ENCODE assay signal across 25 cellular contexts in genomic region chr3:8552223-8552762, GRCh38. TPM values are rescaled to one million over a fixed set of nuclear protein-coding genes. Genes with fewer than 3 reads are reported as not detected.
DNase-seq lines count a peak whose midpoint lies in the region; ATAC-seq and TF ChIP-seq lines count a peak whose summit lies in the region.
"Had no signal": no experiment of that assay in that cellular context is flagged by ENCODE, and none has a peak within 500 bp of the region (broad histone marks: within the 10 kb centered on the region; RNA-seq: fewer than 3 reads in every experiment).

No MANE protein-coding gene starts in this region.

- H3K9me3 ChIP-seq in HEK293 (ENCODE audit: control insufficient read depth, insufficient read depth, low read depth, low read length) (no peaks in the 10 kb centered on the region), smooth muscle cell (replicated peaks; ENCODE audit: low read depth) (no peaks in the 10 kb centered on the region), upper lobe of right lung (no peaks in the 10 kb centered on the region)
- H3K9me3 ChIP-seq: HAP-1, Peyer's patch had no signal

- intact Hi-C loops in upper lobe of right lung (cut with DNase I) = no loop called here

- no peak overlapping the region for H3K4me3 ChIP-seq in HEK293 (ENCODE audit: low read depth, low read length)
- H3K4me3 ChIP-seq in coronary artery = no peak overlapping the region
- no peak overlapping the region for H3K4me3 ChIP-seq in smooth muscle cell
- no peak overlapping the region for H3K4me3 ChIP-seq in upper lobe of right lung
- no peak overlapping the region for H3K4me3 ChIP-seq in foreskin fibroblast (ENCODE audit: low read depth in 1 of 2, low read length in 2 of 2)
- H3K4me3 ChIP-seq: HAP-1, Peyer's patch, SK-N-MC had no signal

- peaks cover 51% of the 10 kb centered on the region for H3F3A ChIP-seq in smooth muscle cell (ENCODE audit: low read depth)

- 85% methylated on average over 5 of the region's 5 CpGs for WGBS in smooth muscle cell (ENCODE audit: low lambda C conversion rate)

- H3K27ac ChIP-seq in HEK293 (ENCODE audit: extremely low read depth, low read depth, low read length) (no peak overlapping the region), coronary artery (peak overlapping the region; percentile 61 to 88), smooth muscle cell (ENCODE audit: low read depth) (peak overlapping the region; percentile 63), upper lobe of right lung (peak overlapping the region; percentile 47), RWPE1 (no peak overlapping the region)
- H3K27ac ChIP-seq: 22Rv1, Peyer's patch, SK-N-MC had no signal

- POLR2A ChIA-PET in HEK293 (lab: Yijun Ruan, JAX) = no interaction called here
- POLR2A ChIA-PET in RWPE1 (lab: Yijun Ruan, JAX; ENCODE audit: low non-redundant PET) = no interaction called here

- CTCF ChIA-PET in HEK293 (lab: Yijun Ruan, JAX) (no interaction called here), RWPE1 (lab: Yijun Ruan, JAX) (no interaction called here)

- ATAC-seq in upper lobe of right lung (no peak), GM18520 (IDR thresholded peaks at IDR 0.05; ENCODE audit: unreplicated experiment) (no peak)

- H3K27me3 ChIP-seq in smooth muscle cell (ENCODE audit: low read depth) (no peaks in the 10 kb centered on the region), upper lobe of right lung (no peaks in the 10 kb centered on the region)
- H3K27me3 ChIP-seq: Peyer's patch had no signal

- TF ChIP-seq CTCF in HEK293 (tag by site-specific recombination; IDR thresholded peaks at IDR 0.05) (no peak), coronary artery (IDR thresholded peaks at IDR 0.05) (no peak), smooth muscle cell (IDR thresholded peaks at IDR 0.05; ENCODE audit: borderline replicate concordance, insufficient read depth, poor library complexity, severe bottlenecking) (no peak), upper lobe of right lung (IDR thresholded peaks at IDR 0.05) (no peak), RWPE1 (conservative IDR thresholded peaks at IDR 0.05; ENCODE audit: low read depth) (no peak), foreskin fibroblast (IDR thresholded peaks at IDR 0.05; ENCODE audit: low read depth, low read length) (no peak)

- H2AFZ ChIP-seq in smooth muscle cell (ENCODE audit: low read depth) = no peak overlapping the region

- peaks cover 7% of the 10 kb centered on the region for H3K79me2 ChIP-seq in smooth muscle cell (ENCODE audit: low read depth)

- no peak for DNase-seq in coronary artery (ENCODE audit: low spot score)
- DNase-seq in smooth muscle cell (lab: John Stamatoyannopoulos, UW; ENCODE audit: unreplicated experiment) = no peak
- no peak for DNase-seq in upper lobe of right lung
- DNase-seq in RWPE1 (ENCODE audit: low spot score) = no peak
- DNase-seq in foreskin fibroblast = no peak
- DNase-seq: CD8-positive, alpha-beta memory T cell; DMS 273 treated with DMSO at 0.1 percent for 48 hours; DMS79 treated with DMSO at 0.1 percent for 48 hours; GF-D8; GOT3; NCI-H1092; NCI-H1417 treated with DMSO at 0.1 percent for 48 hours; NCI-H1694 treated with DMSO at 0.1 percent for 48 hours; NCI-H2081; NCI-H2227 treated with DMSO at 0.1 percent for 48 hours; NCI-H510A; NCI-H69; OCI-M1; Peyer's patch; SIG-M5 had no signal

- peaks cover 5% of the 10 kb centered on the region for H4K20me1 ChIP-seq in smooth muscle cell (ENCODE audit: low read depth)

- no peak overlapping the region for H3K9ac ChIP-seq in smooth muscle cell (ENCODE audit: low read depth)

- H3K36me3 ChIP-seq in HEK293 (ENCODE audit: control insufficient read depth in 2 of 2, insufficient read depth in 1 of 2, low read length in 2 of 2) = peaks cover 0 to 45% of the 10 kb centered on the region in 2 experiments; a peak in 2 of 3 replicates
- H3K36me3 ChIP-seq in smooth muscle cell (ENCODE audit: low read depth) = peaks cover 12% of the 10 kb centered on the region
- peaks cover 44% of the 10 kb centered on the region for H3K36me3 ChIP-seq in upper lobe of right lung
- H3K36me3 ChIP-seq: HAP-1 had no signal

- H3K4me1 ChIP-seq in HEK293 (ENCODE audit: control insufficient read depth, insufficient read depth, low read length) (peaks cover 11% of the 10 kb centered on the region), smooth muscle cell (ENCODE audit: low read depth) (peaks cover 13% of the 10 kb centered on the region), upper lobe of right lung (peaks cover 41% of the 10 kb centered on the region)
- H3K4me1 ChIP-seq: HAP-1, Peyer's patch had no signal

- H3K4me2 ChIP-seq in smooth muscle cell = no peak overlapping the region

TF ChIP-seq in HEK293, 187 proteins besides CTCF, POLR2A, EP300 and RAD21:
- TF ChIP-seq ATF2 (tag by site-specific recombination; IDR thresholded peaks at IDR 0.05; ENCODE audit: low read depth) (no peak), ZNF549 (tag by site-specific recombination; IDR thresholded peaks at IDR 0.05) (no peak), ZNF239 (tag by site-specific recombination; IDR thresholded peaks at IDR 0.05) (peak; percentile 71; the same call in 1 of the 2 replicates), FEZF1 (tag by site-specific recombination; IDR thresholded peaks at IDR 0.05) (no peak), ZNF530 (tag by site-specific recombination; IDR thresholded peaks at IDR 0.05; ENCODE audit: low read depth) (no peak)

RNA-seq across cellular contexts. Expression of gene LMCD1, which starts 50.7 kb away (rescaled TPM):
- total RNA-seq in smooth muscle cell (187 and 276 TPM in 2 replicates), upper lobe of right lung (174 TPM)
- 356 and 524 TPM in 2 replicates for polyA plus RNA-seq in smooth muscle cell

Comparison
In these comparisons a context has a peak if more than half of its experiments do, and no peak if none do; other contexts are left out.
1. H3K27ac ChIP-seq: peak in coronary artery (2 of 2), smooth muscle cell (single experiment) and upper lobe of right lung (single experiment); none in HEK293 (single experiment) and RWPE1 (single experiment).